Comparison of ENCODE assay signal across 18 cellular contexts in the genomic region with DNA sequence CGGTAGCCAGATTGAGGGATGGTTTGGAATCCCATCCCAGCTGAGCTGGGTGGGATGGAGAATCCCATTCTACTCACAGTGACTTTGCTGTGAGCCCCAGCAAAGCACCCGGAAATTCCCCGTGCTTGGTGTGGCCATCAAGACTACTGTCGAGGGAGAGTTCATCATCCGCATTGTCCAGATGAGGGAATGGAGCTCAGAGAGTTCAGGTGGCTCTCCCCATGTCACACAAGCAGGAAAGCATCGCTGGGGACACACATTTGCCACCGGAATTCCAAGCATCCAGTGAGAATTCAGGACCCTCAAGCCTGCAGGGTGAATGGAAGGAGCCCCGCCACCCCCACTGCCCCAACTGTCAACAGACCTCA. TPM values are rescaled to one million over a fixed set of nuclear protein-coding genes. Genes with fewer than 3 reads are reported as not detected.
DNase-seq lines count a peak whose midpoint lies in the region; TF ChIP-seq lines count a peak whose summit lies in the region.
"Had no signal": no experiment of that assay in that cellular context is flagged by ENCODE, and none has a peak within 500 bp of the region (broad histone marks: within the 10 kb centered on the region; RNA-seq: fewer than 3 reads in every experiment).

No MANE protein-coding gene starts in this region.

- peak; percentile 9 for DNase-seq in activated CD8-positive, alpha-beta memory T cell treated with anti-CD3 and anti-CD28 coated beads, Interleukin-2, amount 50 U/mL, for 4 hours
- DNase-seq in activated CD8-positive, alpha-beta memory T cell treated with anti-CD3 and anti-CD28 coated beads for 24 hours = no peak
- no peak for DNase-seq in caudate nucleus (lab: John Stamatoyannopoulos, UW)
- peak; percentile 54 for DNase-seq in sigmoid colon
- DNase-seq in epidermal melanocyte (ENCODE audit: insufficient read length, low spot score) = no peak
- no peak for DNase-seq in SHP77 treated with DMSO at 0.1 percent for 48 hours (lab: John Stamatoyannopoulos, UW)
- DNase-seq: 8988T, DMS53, MV-4-11, NCI-H1105 treated with DMSO at 0.1 percent for 48 hours, NCI-H2029 treated with DMSO at 0.1 percent for 48 hours, NCI-H226, NCI-H510A treated with DMSO at 0.1 percent for 48 hours, NCI-H748 treated with DMSO at 0.1 percent for 48 hours, PC-9 had no signal

- peak overlapping the region in 6 of 11 experiments; percentile 27 to 64 (median 51); a peak in 12 of 22 replicates for H3K4me2 ChIP-seq in BLaER1 treated with 17β-estradiol and CSF1 and Interleukin-3, amounts not matched to agents 10 nM and 100 nM
- H3K4me2 ChIP-seq: PC-9 had no signal

- H4K20me1 ChIP-seq in BLaER1 treated with 17β-estradiol and CSF1 and Interleukin-3, amounts not matched to agents 10 nM and 100 nM = peaks cover 0 to 31% (median 6%) of the 10 kb centered on the region in 11 experiments; a peak in 8 of 22 replicates

- peaks cover 18 to 42% (median 31%) of the 10 kb centered on the region in 11 experiments; a peak in 21 of 22 replicates for H3K9me3 ChIP-seq in BLaER1 treated with 17β-estradiol and CSF1 and Interleukin-3, amounts not matched to agents 10 nM and 100 nM (replicated peaks in 1 of 11)
- H3K9me3 ChIP-seq in sigmoid colon = peaks cover 0 to 7% (median 0%) of the 10 kb centered on the region in 4 donors
- H3K9me3 ChIP-seq: SJSA1 had no signal

- no peak for TF ChIP-seq POLR2A in sigmoid colon (IDR thresholded peaks at IDR 0.05)

- TF ChIP-seq CTCF in sigmoid colon (IDR thresholded peaks at IDR 0.05) = no peak

- peaks cover 30 to 48% (median 40%) of the 10 kb centered on the region in 10 experiments for H3K4me1 ChIP-seq in BLaER1 treated with 17β-estradiol and CSF1 and Interleukin-3, amounts not matched to agents 10 nM and 100 nM
- no peaks in the 10 kb centered on the region for H3K4me1 ChIP-seq in sigmoid colon
- H3K4me1 ChIP-seq: SJSA1 had no signal

- no peak overlapping the region for H3K4me3 ChIP-seq in BLaER1 treated with 17β-estradiol and CSF1 and Interleukin-3, amounts not matched to agents 10 nM and 100 nM
- no peak overlapping the region for H3K4me3 ChIP-seq in sigmoid colon
- H3K4me3 ChIP-seq: PC-9, SJSA1 had no signal

- 68 to 78% methylated on average over 8 of the region's 8 CpGs for WGBS in sigmoid colon, 2 donors

- H3K9ac ChIP-seq in BLaER1 treated with 17β-estradiol and CSF1 and Interleukin-3, amounts not matched to agents 10 nM and 100 nM = no peak overlapping the region

- H3K27me3 ChIP-seq in BLaER1 treated with 17β-estradiol and CSF1 and Interleukin-3, amounts not matched to agents 10 nM and 100 nM = no peaks in the 10 kb centered on the region; a peak in 1 of 22 replicates
- peaks cover 0 to 3% (median 0%) of the 10 kb centered on the region in 3 donors for H3K27me3 ChIP-seq in sigmoid colon

- H3K27ac ChIP-seq in BLaER1 treated with 17β-estradiol and CSF1 and Interleukin-3, amounts not matched to agents 10 nM and 100 nM = no peak overlapping the region
- peak overlapping the region; percentile 76 for H3K27ac ChIP-seq in caudate nucleus (ENCODE audit: low read depth, low read length)
- no peak overlapping the region for H3K27ac ChIP-seq in sigmoid colon
- H3K27ac ChIP-seq: PC-9, RWPE1, SJSA1 had no signal

- no peak for TF ChIP-seq EP300 in sigmoid colon (IDR thresholded peaks at IDR 0.05)

- H3K36me3 ChIP-seq in BLaER1 treated with 17β-estradiol and CSF1 and Interleukin-3, amounts not matched to agents 10 nM and 100 nM = peaks cover 0 to 50% (median 16%) of the 10 kb centered on the region in 11 experiments; a peak in 12 of 22 replicates
- H3K36me3 ChIP-seq in sigmoid colon = no peaks in the 10 kb centered on the region
- H3K36me3 ChIP-seq: SJSA1 had no signal

- intact Hi-C loops in sigmoid colon (cut with DNase I) = no loop called here

RNA-seq across cellular contexts. Expression of a gene that starts 54.4 kb away (rescaled TPM):
- 1 to 10 TPM; 1.1 to 3.8 (median 2.0) TPM for total RNA-seq in sigmoid colon
- 1 to 10 TPM in 1 of 3 donors, under 1 TPM in 2; under 0.01 to 3.6 (median 0.23) TPM for polyA plus RNA-seq in sigmoid colon
- total RNA-seq: PC-9, SJSA1 had no signal

Comparison
In these comparisons a context has a peak if more than half of its experiments do, and no peak if none do; other contexts are left out.
1. DNase-seq: peak in activated CD8-positive, alpha-beta memory T cell treated with anti-CD3 and anti-CD28 coated beads, Interleukin-2, amount 50 U/mL, for 4 hours (single experiment) and sigmoid colon (single experiment); none in activated CD8-positive, alpha-beta memory T cell treated with anti-CD3 and anti-CD28 coated beads for 24 hours (single experiment), caudate nucleus (0 of 61), epidermal melanocyte (single experiment) and SHP77 treated with DMSO at 0.1 percent for 48 hours (single experiment).